Comparison of ENCODE assay signal across 8 cellular contexts in genomic region chr14:24141030-24141880, GRCh38. TPM values are rescaled to one million over a fixed set of nuclear protein-coding genes. Genes with fewer than 3 reads are reported as not detected.
DNase-seq lines count a peak whose midpoint lies in the region; ATAC-seq and TF ChIP-seq lines count a peak whose summit lies in the region.

TSS of gene EMC9 (minus strand) at chr14:24141591. CDS start at chr14:24141304, 287 bp downstream.

- peak; percentile 90 for ATAC-seq in HG02798 (IDR thresholded peaks at IDR 0.05; ENCODE audit: poor library complexity, unreplicated experiment)

- peak within 1 kb of the TSS; percentile 67 for H3K4me3 ChIP-seq in GM12875 (ENCODE audit: low read depth, low read length)
- H3K4me3 ChIP-seq in adipocyte (ENCODE audit: low read length) = peak within 1 kb of the TSS; percentile 87
- H3K4me3 ChIP-seq in cardiac muscle cell = peak within 1 kb of the TSS; percentile 70
- H3K4me3 ChIP-seq in parathyroid adenoma (ENCODE audit: low read depth, low read length) = peak within 1 kb of the TSS; percentile 79
- H3K4me3 ChIP-seq in transverse colon = peak within 1 kb of the TSS; percentile 49 to 98 (median 73)

- TF ChIP-seq EP300 in transverse colon (IDR thresholded peaks at IDR 0.05; ENCODE audit: low read depth) = no peak

- in situ Hi-C loops in transverse colon (cut with MboI; ENCODE audit: low pct_ligation_motif_present in 1 of 4, low pct_unique_long_range_greater_than_20kb in 1 of 4, low sequenced_read_pairs in 3 of 4) = no loop called here

- peak; percentile 89 for TF ChIP-seq POLR2A in transverse colon (IDR thresholded peaks at IDR 0.05)

- H3K27ac ChIP-seq in cardiac muscle cell (peak within 1 kb of the TSS; percentile 87), parathyroid adenoma (peak within 1 kb of the TSS; percentile 91), transverse colon (peak within 1 kb of the TSS; percentile 91 to 99 (median 95))

- peaks cover 7% of the 10 kb centered on the region for H3K79me2 ChIP-seq in parathyroid adenoma

- H3K4me1 ChIP-seq in adipocyte (ENCODE audit: control insufficient read depth, insufficient read depth, low read length) = peaks cover 35% of the 10 kb centered on the region
- peaks cover 15% of the 10 kb centered on the region for H3K4me1 ChIP-seq in cardiac muscle cell (ENCODE audit: low read depth)
- H3K4me1 ChIP-seq in parathyroid adenoma = peaks cover 15% of the 10 kb centered on the region
- H3K4me1 ChIP-seq in transverse colon = peaks cover 29 to 81% (median 47%) of the 10 kb centered on the region in 4 donors

- intact Hi-C loops in transverse colon (cut with DNase I; ENCODE audit: low total_unique reads) = no loop called here

- TF ChIP-seq CTCF in GM12875 (IDR thresholded peaks at IDR 0.05; ENCODE audit: borderline replicate concordance, insufficient read depth, low read depth, low read length) (no peak), cardiac muscle cell (IDR thresholded peaks at IDR 0.05; ENCODE audit: low read depth, low read length) (peak; percentile 36), parathyroid adenoma (IDR thresholded peaks at IDR 0.05) (peak; percentile 40), transverse colon (IDR thresholded peaks at IDR 0.05) (peak; percentile 49 to 92 (median 69))

- H3K36me3 ChIP-seq in adipocyte (ENCODE audit: control insufficient read depth, insufficient read depth, low read length, severe bottlenecking) = peaks cover 21% of the 10 kb centered on the region
- peaks cover 15% of the 10 kb centered on the region for H3K36me3 ChIP-seq in cardiac muscle cell
- H3K36me3 ChIP-seq in parathyroid adenoma (ENCODE audit: control insufficient read depth, insufficient read depth, low read length) = no peaks in the 10 kb centered on the region
- H3K36me3 ChIP-seq in transverse colon = peaks cover 0 to 19% (median 2%) of the 10 kb centered on the region in 4 donors

- H3K27me3 ChIP-seq in adipocyte (replicated peaks; ENCODE audit: control insufficient read depth, insufficient read depth, low read length) (no peaks in the 10 kb centered on the region), cardiac muscle cell (no peaks in the 10 kb centered on the region), parathyroid adenoma (ENCODE audit: control insufficient read depth, insufficient read depth, low read length) (no peaks in the 10 kb centered on the region), transverse colon (no peaks in the 10 kb centered on the region)

- H3K9ac ChIP-seq in adipocyte (ENCODE audit: low read length) (peak within 1 kb of the TSS; percentile 88), parathyroid adenoma (peak within 1 kb of the TSS; percentile 38)

- DNase-seq in NCI-H1436 (lab: John Stamatoyannopoulos, UW) = peak; percentile 99
- DNase-seq in T follicular helper cell (ENCODE audit: low read depth) = peak; percentile 99
- DNase-seq in adipocyte (ENCODE audit: low read depth) = peak; percentile 100
- DNase-seq in cardiac muscle cell (ENCODE audit: low read depth in 1 of 2, low spot score in 1 of 2) = peak; percentile 100
- DNase-seq in transverse colon = peak; percentile 100

- H3K4me2 ChIP-seq in parathyroid adenoma (ENCODE audit: low read length) = peak within 1 kb of the TSS; percentile 97

- H3K9me3 ChIP-seq in adipocyte (ENCODE audit: control insufficient read depth, low read length) (no peaks in the 10 kb centered on the region), cardiac muscle cell (ENCODE audit: low read depth) (no peaks in the 10 kb centered on the region), parathyroid adenoma (ENCODE audit: control insufficient read depth, low read length) (no peaks in the 10 kb centered on the region), transverse colon (no peaks in the 10 kb centered on the region)

- H2AFZ ChIP-seq in parathyroid adenoma = peak within 1 kb of the TSS; percentile 81

- 1% methylated on average over 61 of the region's 68 CpGs; no CpG with 5 or more reads in 1 of the 2 donors for WGBS in transverse colon (ENCODE audit: low coverage in 1 of 2), 2 donors

RNA-seq across cellular contexts. Expression of gene EMC9, which starts in this region (rescaled TPM):
- total RNA-seq in cardiac muscle cell = 54.6 and 69.3 TPM in 2 replicates
- 82.3 and 114 TPM in 2 replicates for polyA plus RNA-seq in cardiac muscle cell
- total RNA-seq in transverse colon = 10 to 100 TPM in 2 of 4 donors, 1 to 10 TPM in 1, not detected in 1; 2.2 to 15.4 (median 12.3) TPM

Comparison
In these comparisons a context has a peak if more than half of its experiments do, and no peak if none do; other contexts are left out.
1. Peak in every context shown above with its lines: DNase-seq, ATAC-seq, H3K4me3 ChIP-seq and H3K27ac ChIP-seq.